In genomic region chr1:77683142-77683835, GRCh38 we compare ENCODE assay signal across 8 cellular contexts. TPM values are rescaled to one million over a fixed set of nuclear protein-coding genes. Genes with fewer than 3 reads are reported as not detected.
A peak's percentile ranks its signal among the peaks of the same experiment; 100 is the strongest.
DNase-seq lines count a peak whose midpoint lies in the region; ATAC-seq and TF ChIP-seq lines count a peak whose summit lies in the region.

No MANE protein-coding gene starts in this region.

- H3K4me1 ChIP-seq in ACC112 (ENCODE audit: control insufficient read depth, insufficient read depth, low read length, unreplicated experiment) (peaks cover 31% of the 10 kb centered on the region), skeletal muscle tissue (ENCODE audit: control insufficient read depth in 3 of 3, insufficient read depth in 3 of 3, low read length in 3 of 3) (peaks cover 9 to 31% (median 26%) of the 10 kb centered on the region in 3 donors)

- H3K36me3 ChIP-seq in ACC112 (ENCODE audit: insufficient read depth, low read length): no peaks in the 10 kb centered on the region
- H3K36me3 ChIP-seq in brain microvascular endothelial cell (replicated peaks): no peaks in the 10 kb centered on the region
- no peaks in the 10 kb centered on the region for H3K36me3 ChIP-seq in skeletal muscle tissue (ENCODE audit: control insufficient read depth in 3 of 3, insufficient read depth in 3 of 3, low read length in 3 of 3)

- peak overlapping the region; percentile 94 for H3K4me3 ChIP-seq in ACC112 (ENCODE audit: low read depth, low read length)
- H3K4me3 ChIP-seq in brain microvascular endothelial cell (ENCODE audit: low read depth, low read length): peak overlapping the region; percentile 78
- H3K4me3 ChIP-seq in iPS-18c (ENCODE audit: insufficient read depth, low read depth, low read length): peak overlapping the region; percentile 58
- peak overlapping the region; percentile 98 to 99 (median 99) for H3K4me3 ChIP-seq in skeletal muscle tissue (ENCODE audit: low read length in 3 of 3)

- peaks cover 41% of the 10 kb centered on the region for H3K79me2 ChIP-seq in ACC112 (ENCODE audit: control insufficient read depth, insufficient read depth, low read length, unreplicated experiment)

- DNase-seq in NCI-H2107 treated with DMSO at 0.1 percent for 48 hours (lab: John Stamatoyannopoulos, UW; ENCODE audit: unreplicated experiment) (peak; percentile 87), UCSD-AML1 (lab: John Stamatoyannopoulos, UW; ENCODE audit: unreplicated experiment) (peak; percentile 95), brain microvascular endothelial cell (peak; percentile 85)

- ATAC-seq in GM18861 (IDR thresholded peaks at IDR 0.05; ENCODE audit: unreplicated experiment) (peak; percentile 62), HG03095 (IDR thresholded peaks at IDR 0.05; ENCODE audit: unreplicated experiment) (peak; percentile 70)

- peak overlapping the region; percentile 80 for H2AFZ ChIP-seq in ACC112 (ENCODE audit: low read length, unreplicated experiment)

- peak; percentile 60 for TF ChIP-seq CTCF in brain microvascular endothelial cell (IDR thresholded peaks at IDR 0.05; ENCODE audit: low read depth, low read length, missing control alignments)

- H3K27me3 ChIP-seq in ACC112 (ENCODE audit: insufficient read depth, low read length) (no peaks in the 10 kb centered on the region), brain microvascular endothelial cell (replicated peaks) (no peaks in the 10 kb centered on the region), skeletal muscle tissue (ENCODE audit: control insufficient read depth in 3 of 3, insufficient read depth in 3 of 3, low read length in 3 of 3) (no peaks in the 10 kb centered on the region)

- in situ Hi-C loops in brain microvascular endothelial cell (cut with HindIII; ENCODE audit: low pct_ligation_motif_present, low sequenced_read_pairs): no loop called here

- peak overlapping the region; percentile 79 to 98 (median 98) for H3K9ac ChIP-seq in skeletal muscle tissue (ENCODE audit: low read depth in 1 of 3, low read length in 3 of 3)

- peak overlapping the region; percentile 99 for H3K27ac ChIP-seq in ACC112 (ENCODE audit: low read depth, low read length)
- H3K27ac ChIP-seq in brain microvascular endothelial cell: peak overlapping the region; percentile 87
- peak overlapping the region; percentile 94 for H3K27ac ChIP-seq in skeletal muscle tissue (ENCODE audit: low read depth, low read length)

- H3K9me3 ChIP-seq in iPS-18c (ENCODE audit: control insufficient read depth, insufficient read depth, low read length) (no peaks in the 10 kb centered on the region), skeletal muscle tissue (ENCODE audit: control insufficient read depth in 3 of 3, low read length in 3 of 3) (no peaks in the 10 kb centered on the region)

RNA-seq across cellular contexts. Expression of gene ZZZ3, which starts 0.8 kb away (rescaled TPM):
- 82.5 TPM for total RNA-seq in skeletal muscle tissue

Comparison
In these comparisons a context has a peak if more than half of its experiments do, and no peak if none do; other contexts are left out.
1. Peak in every context shown above with its lines: DNase-seq, ATAC-seq, H3K4me3 ChIP-seq and H3K27ac ChIP-seq.